Comparison of ENCODE assay signal across 13 cellular contexts in the genomic region with DNA sequence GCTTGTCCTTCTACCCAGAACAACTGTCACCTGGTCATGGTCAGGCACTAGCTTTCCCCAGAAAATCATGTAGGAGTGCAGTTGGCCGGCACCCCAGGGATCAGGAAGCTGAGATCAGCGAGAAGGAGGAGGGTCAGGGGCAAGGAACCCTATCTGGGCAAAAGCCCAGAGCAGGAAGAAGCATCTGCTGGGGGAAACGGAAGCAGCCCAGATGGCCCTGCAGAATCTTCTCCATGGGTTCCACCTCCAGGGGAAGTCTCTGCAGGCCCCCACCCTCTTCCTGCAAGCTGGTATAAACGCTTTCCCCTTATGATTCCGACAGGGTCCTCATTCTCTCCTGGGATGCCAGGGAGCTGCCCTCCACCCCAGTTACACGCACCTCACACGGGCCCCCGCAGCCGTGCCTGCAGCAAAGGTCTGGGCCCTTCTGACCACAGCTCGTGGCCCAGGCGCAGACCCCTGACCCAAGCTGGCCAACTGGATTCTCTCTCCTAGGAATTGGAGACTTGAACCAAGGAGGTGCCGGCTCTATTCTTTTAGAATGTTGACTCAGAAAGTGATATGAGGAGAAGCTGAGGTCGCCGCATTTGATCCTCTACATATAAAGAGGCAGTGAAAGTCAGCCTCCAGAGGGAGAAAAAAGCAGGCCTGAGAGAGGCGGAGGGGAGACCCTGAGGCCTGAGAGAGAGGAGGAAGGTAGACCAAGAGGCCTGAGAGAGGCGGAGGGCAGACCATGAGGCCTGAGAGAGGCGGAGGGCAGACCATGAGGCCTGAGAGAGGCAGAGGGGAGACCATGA.
DNase-seq lines count a peak whose midpoint lies in the region; ATAC-seq, FAIRE-seq and TF ChIP-seq lines count a peak whose summit lies in the region.
"Had no signal": no experiment of that assay in that cellular context is flagged by ENCODE, and none has a peak within 500 bp of the region (broad histone marks: within the 10 kb centered on the region; RNA-seq: fewer than 3 reads in every experiment).

No MANE protein-coding gene starts in this region.

- H3K4me1 Mint-ChIP-seq in naive B cell = peaks cover 38 to 46% (median 42%) of the 10 kb centered on the region in 3 donors
- H3K4me1 Mint-ChIP-seq in activated CD4-positive, alpha-beta memory T cell treated with anti-CD3 and anti-CD28 coated beads for 36 hours (ENCODE audit: low read depth) = no peaks in the 10 kb centered on the region

- H3K27me3 ChIP-seq in breast epithelium (no peaks in the 10 kb centered on the region), mammary epithelial cell (ENCODE audit: insufficient read depth, low read length) (no peaks in the 10 kb centered on the region), endothelial cell of umbilical vein (ENCODE audit: control insufficient read depth in 2 of 2, insufficient read depth in 2 of 2, low read length in 2 of 2) (no peaks in the 10 kb centered on the region), vagina (no peaks in the 10 kb centered on the region)

- H3K4me2 ChIP-seq in mammary epithelial cell (ENCODE audit: insufficient read depth, low read depth, low read length) = no peak overlapping the region
- H3K4me2 ChIP-seq in endothelial cell of umbilical vein (ENCODE audit: insufficient read depth, low read length) = no peak overlapping the region

- TF ChIP-seq CTCF in breast epithelium (IDR thresholded peaks at IDR 0.05) = no peak
- no peak for TF ChIP-seq CTCF in mammary epithelial cell (conservative IDR thresholded peaks at IDR 0.05 in 1 of 2, IDR thresholded peaks at IDR 0.05 in 1 of 2; ENCODE audit: extremely low read depth in 1 of 2, insufficient read depth in 1 of 2, low read depth in 1 of 2, low read length in 2 of 2)
- TF ChIP-seq CTCF in endothelial cell of umbilical vein (IDR thresholded peaks at IDR 0.05; ENCODE audit: extremely low read depth in 1 of 2, insufficient read depth in 1 of 2, low read depth in 1 of 2, low read length in 2 of 2) = no peak
- TF ChIP-seq CTCF in vagina (IDR thresholded peaks at IDR 0.05) = no peak
- no peak for TF ChIP-seq CTCF in GM13977 (IDR thresholded peaks at IDR 0.05; ENCODE audit: extremely low read depth, insufficient read depth, missing control alignments)

- POLR2A ChIA-PET in endothelial cell of umbilical vein (lab: Charles Lee) = no interaction called here
- POLR2A ChIA-PET in activated CD4-positive, alpha-beta memory T cell treated with anti-CD3 and anti-CD28 coated beads for 36 hours (lab: Charles Lee) = no interaction called here

- TF ChIP-seq POLR2A in breast epithelium (IDR thresholded peaks at IDR 0.05) (no peak), endothelial cell of umbilical vein (IDR thresholded peaks at IDR 0.05; ENCODE audit: low read depth, low read length) (no peak), vagina (IDR thresholded peaks at IDR 0.05) (no peak), GM12892 (IDR thresholded peaks at IDR 0.05; ENCODE audit: low read depth, low read length) (no peak)

- dilution Hi-C loops in mammary epithelial cell (cut with HindIII; ENCODE audit: low sequenced_read_pairs) = no loop called here
- dilution Hi-C loops in endothelial cell of umbilical vein (cut with MboI; ENCODE audit: extremely low pct_ligation_motif_present, low sequenced_read_pairs) = no loop called here

- H3K4me3 ChIP-seq in breast epithelium (no peak overlapping the region), mammary epithelial cell (replicated peaks in 1 of 3; ENCODE audit: insufficient read depth in 1 of 3, low read depth in 2 of 3, low read length in 3 of 3) (no peak overlapping the region), endothelial cell of umbilical vein (replicated peaks in 1 of 3; ENCODE audit: insufficient read depth in 1 of 3, low read depth in 1 of 3, low read length in 3 of 3) (no peak overlapping the region), vagina (no peak overlapping the region)
- H3K4me3 ChIP-seq: SK-N-MC had no signal

- H4K20me1 ChIP-seq in mammary epithelial cell (ENCODE audit: insufficient read depth, low read length) (no peaks in the 10 kb centered on the region), endothelial cell of umbilical vein (replicated peaks; ENCODE audit: control insufficient read depth, extremely low read depth, insufficient read depth, low read length) (no peaks in the 10 kb centered on the region)

- H3K4me1 ChIP-seq in breast epithelium = peaks cover 13 to 23% of the 10 kb centered on the region in 2 donors
- peaks cover 29% of the 10 kb centered on the region for H3K4me1 ChIP-seq in mammary epithelial cell (ENCODE audit: insufficient read depth, low read length)
- H3K4me1 ChIP-seq in endothelial cell of umbilical vein (ENCODE audit: control insufficient read depth, extremely low read depth, insufficient read depth, low read length) = peaks cover 44% of the 10 kb centered on the region
- peaks cover 61% of the 10 kb centered on the region for H3K4me1 ChIP-seq in vagina

- H3K4me3 Mint-ChIP-seq in naive B cell = peak overlapping the region in 3 of 8 donors; percentile 18 to 80 (median 55)
- no peak overlapping the region for H3K4me3 Mint-ChIP-seq in activated CD4-positive, alpha-beta memory T cell treated with anti-CD3 and anti-CD28 coated beads for 36 hours
- H3K4me3 Mint-ChIP-seq: activated CD8-positive, alpha-beta T cell treated with anti-CD3 and anti-CD28 coated beads, Interleukin-2, amount 10 ng/mL, durations not matched to agents 7 days and 5 days; stimulated activated naive CD8-positive, alpha-beta T cell treated with anti-CD3 and anti-CD28 coated beads, Interleukin-15, amount 100 ng/mL, for 72 hours had no signal

- H2AFZ ChIP-seq in mammary epithelial cell (ENCODE audit: low read depth, low read length) = no peak overlapping the region
- peak overlapping the region; percentile 29 for H2AFZ ChIP-seq in endothelial cell of umbilical vein (ENCODE audit: low read depth, low read length)

- CTCF ChIA-PET in mammary epithelial cell (lab: Charles Lee; ENCODE audit: low non-redundant PET) (no interaction called here), endothelial cell of umbilical vein (lab: Charles Lee) (interaction anchor here (0.6 kb wide), 1 partner anchor 41 kb away, joined by 3 read pairs; no protein-coding TSS in a partner anchor)
- CTCF ChIA-PET in activated CD4-positive, alpha-beta memory T cell treated with anti-CD3 and anti-CD28 coated beads for 36 hours (lab: Charles Lee) = no interaction called here

- peak overlapping the region in 3 of 6 donors; percentile 62 to 89 (median 89) for H3K27ac Mint-ChIP-seq in naive B cell
- no peak overlapping the region for H3K27ac Mint-ChIP-seq in activated CD4-positive, alpha-beta memory T cell treated with anti-CD3 and anti-CD28 coated beads for 36 hours
- H3K27ac Mint-ChIP-seq: activated CD8-positive, alpha-beta T cell treated with anti-CD3 and anti-CD28 coated beads, Interleukin-2, amount 10 ng/mL, durations not matched to agents 7 days and 5 days had no signal

- H3K27ac ChIP-seq in breast epithelium (peak overlapping the region; percentile 22 to 95), mammary epithelial cell (ENCODE audit: insufficient read depth, low read depth, low read length) (no peak overlapping the region), endothelial cell of umbilical vein (ENCODE audit: insufficient read depth, low read depth, low read length) (no peak overlapping the region), vagina (peak overlapping the region; percentile 7)
- H3K27ac ChIP-seq: SK-N-MC had no signal

- H3K9me1 ChIP-seq in endothelial cell of umbilical vein (replicated peaks; ENCODE audit: control insufficient read depth, extremely low read depth, insufficient read depth, low read length) = no peaks in the 10 kb centered on the region

- H3K79me2 ChIP-seq in mammary epithelial cell (ENCODE audit: insufficient read depth, low read length) = no peaks in the 10 kb centered on the region
- no peaks in the 10 kb centered on the region for H3K79me2 ChIP-seq in endothelial cell of umbilical vein (ENCODE audit: control insufficient read depth, insufficient read depth, low read length)

- BruUV-seq in mammary epithelial cell (replicated peaks; lab: Mats Ljungman, UMichigan) (no TSS peak), endothelial cell of umbilical vein (replicated peaks; lab: Mats Ljungman, UMichigan) (no TSS peak)

- DNase-seq in breast epithelium (ENCODE audit: low spot score in 2 of 2) (no peak), mammary epithelial cell (no peak), endothelial cell of umbilical vein (ENCODE audit: low read depth, low spot score) (no peak), naive B cell (no peak), vagina (ENCODE audit: extremely low spot score in 2 of 2) (no peak), GM13977 (ENCODE audit: low spot score) (no peak), GM12892 (ENCODE audit: insufficient read length) (no peak)
- DNase-seq in activated CD4-positive, alpha-beta memory T cell treated with anti-CD3 and anti-CD28 coated beads for 36 hours = no peak
- DNase-seq: activated CD8-positive, alpha-beta T cell treated with anti-CD3 and anti-CD28 coated beads, Interleukin-2, amount 10 ng/mL, durations not matched to agents 7 days and 5 days; NCI-H1105; NCI-H82; stimulated activated naive CD8-positive, alpha-beta T cell treated with anti-CD3 and anti-CD28 coated beads, Interleukin-15, amount 100 ng/mL, for 72 hours had no signal

- H3K9me3 Mint-ChIP-seq in naive B cell = peaks cover 0 to 4% (median 0%) of the 10 kb centered on the region in 7 donors
- no peaks in the 10 kb centered on the region for H3K9me3 Mint-ChIP-seq in activated CD4-positive, alpha-beta memory T cell treated with anti-CD3 and anti-CD28 coated beads for 36 hours
- H3K9me3 Mint-ChIP-seq: stimulated activated naive CD8-positive, alpha-beta T cell treated with anti-CD3 and anti-CD28 coated beads, Interleukin-15, amount 100 ng/mL, for 72 hours had no signal

- H3K27me3 Mint-ChIP-seq in naive B cell = no peaks in the 10 kb centered on the region
- H3K27me3 Mint-ChIP-seq in activated CD4-positive, alpha-beta memory T cell treated with anti-CD3 and anti-CD28 coated beads for 36 hours = no peaks in the 10 kb centered on the region

- FAIRE-seq in endothelial cell of umbilical vein (lab: Jason Lieb, UNC) (peak; percentile 82), GM12892 (lab: Jason Lieb, UNC) (no peak)

- 95% methylated on average over 15 of the region's 17 CpGs for WGBS in mammary epithelial cell (ENCODE audit: low coverage, missing lambda C conversion rate)

- ATAC-seq in naive B cell (ENCODE audit: low read depth in 2 of 2) = peak; percentile 28 to 48
- ATAC-seq: stimulated activated naive CD8-positive, alpha-beta T cell treated with anti-CD3 and anti-CD28 coated beads, Interleukin-15, amount 100 ng/mL, for 72 hours had no signal

- H3K9ac ChIP-seq in mammary epithelial cell (ENCODE audit: insufficient read depth, low read length) (no peak overlapping the region), endothelial cell of umbilical vein (replicated peaks; ENCODE audit: extremely low read depth, insufficient read depth, low read length) (no peak overlapping the region)

- H3K36me3 ChIP-seq in breast epithelium (no peaks in the 10 kb centered on the region), mammary epithelial cell (ENCODE audit: insufficient read depth, low read length) (no peaks in the 10 kb centered on the region), endothelial cell of umbilical vein (ENCODE audit: control insufficient read depth in 2 of 2, extremely low read depth in 1 of 2, insufficient read depth in 2 of 2, low read length in 2 of 2) (no peaks in the 10 kb centered on the region), vagina (no peaks in the 10 kb centered on the region)

- intact Hi-C loops in breast epithelium (cut with DNase I; ENCODE audit: low total_unique reads) (no loop called here), mammary epithelial cell (cut with micrococcal nuclease) (no loop called here), endothelial cell of umbilical vein (cut with micrococcal nuclease) (no loop called here), vagina (cut with DNase I) (no loop called here)
- intact Hi-C loops in activated CD4-positive, alpha-beta memory T cell treated with anti-CD3 and anti-CD28 coated beads for 36 hours (cut with micrococcal nuclease) = no loop called here

- H3K9me3 ChIP-seq in breast epithelium = no peaks in the 10 kb centered on the region
- H3K9me3 ChIP-seq in mammary epithelial cell (replicated peaks; ENCODE audit: insufficient read depth, low read length) = no peaks in the 10 kb centered on the region
- H3K9me3 ChIP-seq in endothelial cell of umbilical vein (replicated peaks; ENCODE audit: control insufficient read depth, insufficient read depth, low read length) = no peaks in the 10 kb centered on the region
- no peaks in the 10 kb centered on the region for H3K9me3 ChIP-seq in vagina

- in situ Hi-C loops in mammary epithelial cell (cut with MboI; ENCODE audit: low sequenced_read_pairs in 2 of 2) (no loop called here), GM13977 (cut with MboI; ENCODE audit: low pct_unique_long_range_greater_than_20kb, low sequenced_read_pairs, unreplicated experiment) (no loop called here)

- H3K36me3 Mint-ChIP-seq in naive B cell = no peaks in the 10 kb centered on the region
- H3K36me3 Mint-ChIP-seq in activated CD4-positive, alpha-beta memory T cell treated with anti-CD3 and anti-CD28 coated beads for 36 hours = no peaks in the 10 kb centered on the region

Comparison
In these comparisons a context has a peak if more than half of its experiments do, and no peak if none do; other contexts are left out.
1. H3K27ac ChIP-seq: peak in breast epithelium (2 of 2) and vagina (single experiment); none in mammary epithelial cell (single experiment) and endothelial cell of umbilical vein (single experiment).